ENCODE assay signal across 22 cellular contexts in the genomic region with DNA sequence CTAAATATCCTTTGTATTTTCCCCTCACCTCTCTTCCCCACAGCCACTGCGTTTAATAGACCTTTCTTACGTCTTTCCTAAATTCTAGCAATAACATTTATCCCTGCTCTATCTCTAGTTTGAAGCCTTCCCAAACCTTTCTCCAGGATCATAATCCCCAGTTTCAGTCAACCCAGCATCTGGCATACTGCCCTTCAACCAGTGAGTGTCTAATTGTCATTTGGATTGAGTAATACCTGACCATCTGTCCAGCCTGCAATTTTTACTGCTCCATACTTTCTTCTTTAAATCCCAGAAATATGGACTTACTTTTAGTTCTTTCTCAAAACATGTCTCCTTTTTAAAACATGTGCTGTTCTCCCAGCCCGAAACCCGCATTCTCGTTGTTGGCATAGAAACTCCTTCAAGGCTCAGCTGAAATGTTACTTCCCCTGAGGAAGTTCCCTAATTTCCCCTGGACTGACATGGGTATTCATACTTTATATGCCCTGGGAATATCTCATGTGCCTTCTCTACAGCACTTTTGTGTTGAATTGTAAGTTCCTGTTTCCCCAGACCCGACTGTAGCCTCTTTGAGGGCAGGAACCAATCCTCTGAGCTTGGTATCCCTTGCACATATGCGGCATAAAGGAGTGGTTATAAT.
DNase-seq lines count a peak whose midpoint lies in the region; ATAC-seq and TF ChIP-seq lines count a peak whose summit lies in the region.
"Had no signal": no experiment of that assay in that cellular context is flagged by ENCODE, and none has a peak within 500 bp of the region (broad histone marks: within the 10 kb centered on the region; RNA-seq: fewer than 3 reads in every experiment).

No MANE protein-coding gene starts in this region.

- H3K36me3 ChIP-seq in breast epithelium (no peaks in the 10 kb centered on the region), upper lobe of right lung (no peaks in the 10 kb centered on the region)
- H3K36me3 ChIP-seq: adrenal gland, ovary, sigmoid colon, SJSA1 had no signal

- H3K4me1 ChIP-seq in breast epithelium: peaks cover 0 to 9% of the 10 kb centered on the region in 2 donors
- peaks cover 9% of the 10 kb centered on the region for H3K4me1 ChIP-seq in upper lobe of right lung

- H3K27ac Mint-ChIP-seq in MCF 10A (ENCODE audit: low read depth, unreplicated experiment): no peak overlapping the region
- no peak overlapping the region for H3K27ac Mint-ChIP-seq in stimulated activated naive B cell treated with anti-CD40 and anti-IgM and Interleukin-4, amounts not matched to agents 10 μg/mL and 1 μg/mL and 100 μg/mL, for 72 hours
- H3K27ac Mint-ChIP-seq in natural killer cell: no peak overlapping the region
- H3K27ac Mint-ChIP-seq: stimulated activated naive CD8-positive, alpha-beta T cell treated with anti-CD3 and anti-CD28 coated beads, Interleukin-15, Interleukin-2, amounts not matched to agents 100 ng/mL and 50 ng/mL, for 24 hours had no signal

- H3K4me3 Mint-ChIP-seq in MCF 10A (ENCODE audit: unreplicated experiment): no peak overlapping the region
- H3K4me3 Mint-ChIP-seq in stimulated activated naive B cell treated with anti-CD40 and anti-IgM and Interleukin-4, amounts not matched to agents 10 μg/mL and 1 μg/mL and 100 μg/mL, for 72 hours: no peak overlapping the region
- no peak overlapping the region for H3K4me3 Mint-ChIP-seq in natural killer cell
- H3K4me3 Mint-ChIP-seq: naive B cell; stimulated activated naive CD8-positive, alpha-beta T cell treated with anti-CD3 and anti-CD28 coated beads, Interleukin-15, Interleukin-2, amounts not matched to agents 100 ng/mL and 50 ng/mL, for 24 hours had no signal

- no peak for TF ChIP-seq POLR2A in breast epithelium (IDR thresholded peaks at IDR 0.05)

- DNase-seq in MCF 10A (ENCODE audit: unreplicated experiment): peak; percentile 70
- DNase-seq in breast epithelium (ENCODE audit: low spot score in 2 of 2): no peak
- peak; percentile 81 for DNase-seq in NCI-H82 (lab: John Stamatoyannopoulos, UW)
- peak; percentile 49 for DNase-seq in dermis blood vessel endothelial cell
- no peak for DNase-seq in upper lobe of right lung
- DNase-seq in stimulated activated naive B cell treated with anti-CD40 and anti-IgM and Interleukin-4, amounts not matched to agents 10 μg/mL and 1 μg/mL and 100 μg/mL, for 72 hours: no peak
- DNase-seq in natural killer cell: no peak
- no peak for DNase-seq in NOMO-1 treated with dmso at 0.1 percent for 144 hours (lab: John Stamatoyannopoulos, UW; ENCODE audit: unreplicated experiment)
- DNase-seq: activated effector memory CD4-positive, alpha-beta T cell treated with anti-CD3 and anti-CD28 coated beads, Interleukin-2, amount 50 U/mL, for 16 hours; DMS79; effector CD8-positive, alpha-beta T cell; islet precursor cell; naive B cell; NCI-H1417 treated with DMSO at 0.1 percent for 48 hours; OCI-M1; ovary; sigmoid colon had no signal

- H3K27me3 Mint-ChIP-seq in MCF 10A (ENCODE audit: insufficient read depth, unreplicated experiment) (no peaks in the 10 kb centered on the region), natural killer cell (ENCODE audit: low read depth in 2 of 2) (peaks cover 16 to 36% of the 10 kb centered on the region in 2 donors)
- H3K27me3 Mint-ChIP-seq in stimulated activated naive B cell treated with anti-CD40 and anti-IgM and Interleukin-4, amounts not matched to agents 10 μg/mL and 1 μg/mL and 100 μg/mL, for 72 hours: peaks cover 5 to 7% of the 10 kb centered on the region in 2 donors

- POLR2A ChIA-PET in MCF 10A (lab: Yijun Ruan, JAX): interaction anchor here (3.5 to 5.5 kb wide), 2 partner anchors 66 to 449 kb away, joined by 12 to 44 read pairs; a partner anchor contains a TSS

- ATAC-seq in upper lobe of right lung (peak; percentile 48), natural killer cell (no peak)
- ATAC-seq in stimulated activated naive B cell treated with anti-CD40 and anti-IgM and Interleukin-4, amounts not matched to agents 10 μg/mL and 1 μg/mL and 100 μg/mL, for 72 hours (replicated peaks): no peak
- ATAC-seq: A549; activated CD4-positive, CD25-positive, alpha-beta regulatory T cell treated with anti-CD3 and anti-CD28 coated beads, Interleukin-2, amount 50 U/mL, for 24 hours had no signal

- H3K4me3 ChIP-seq in breast epithelium: no peak overlapping the region
- no peak overlapping the region for H3K4me3 ChIP-seq in upper lobe of right lung
- H3K4me3 ChIP-seq: A549, adrenal gland, ovary, sigmoid colon, SJSA1 had no signal

- H3K9me3 Mint-ChIP-seq in MCF 10A (ENCODE audit: unreplicated experiment): no peaks in the 10 kb centered on the region
- H3K9me3 Mint-ChIP-seq in stimulated activated naive B cell treated with anti-CD40 and anti-IgM and Interleukin-4, amounts not matched to agents 10 μg/mL and 1 μg/mL and 100 μg/mL, for 72 hours: no peaks in the 10 kb centered on the region
- H3K9me3 Mint-ChIP-seq in natural killer cell: no peaks in the 10 kb centered on the region
- H3K9me3 Mint-ChIP-seq: naive B cell; stimulated activated naive CD8-positive, alpha-beta T cell treated with anti-CD3 and anti-CD28 coated beads, Interleukin-15, Interleukin-2, amounts not matched to agents 100 ng/mL and 50 ng/mL, for 24 hours had no signal

- intact Hi-C loops in MCF 10A (cut with micrococcal nuclease) (loop anchor here (10.0 kb wide), 1 partner anchor 250 kb away; no protein-coding TSS in a partner anchor), breast epithelium (cut with DNase I; ENCODE audit: low total_unique reads) (loop anchor here (5.0 kb wide), 1 partner anchor 453 kb away; no protein-coding TSS in a partner anchor), upper lobe of right lung (cut with DNase I) (loop anchor here (5.0 kb wide), 1 partner anchor 443 kb away; no protein-coding TSS in a partner anchor), natural killer cell (cut with micrococcal nuclease) (loop anchor here (5.0 kb wide), 1 partner anchor 743 kb away; no protein-coding TSS in a partner anchor)

- H3K27me3 ChIP-seq in breast epithelium (no peaks in the 10 kb centered on the region), upper lobe of right lung (no peaks in the 10 kb centered on the region)
- H3K27me3 ChIP-seq: adrenal gland, ovary, sigmoid colon, SJSA1 had no signal

- peaks cover 25% of the 10 kb centered on the region for H3K4me1 Mint-ChIP-seq in MCF 10A (ENCODE audit: insufficient read depth, unreplicated experiment)
- peaks cover 15 to 25% of the 10 kb centered on the region in 2 donors for H3K4me1 Mint-ChIP-seq in stimulated activated naive B cell treated with anti-CD40 and anti-IgM and Interleukin-4, amounts not matched to agents 10 μg/mL and 1 μg/mL and 100 μg/mL, for 72 hours
- H3K4me1 Mint-ChIP-seq in natural killer cell: no peaks in the 10 kb centered on the region

- CTCF ChIA-PET in MCF 10A (lab: Yijun Ruan, JAX): interaction anchor here (0.6 to 12.1 kb wide), 4 partner anchors 38 to 449 kb away, joined by 3 to 259 read pairs (median 4); no protein-coding TSS in a partner anchor

- no peaks in the 10 kb centered on the region for H3K36me3 Mint-ChIP-seq in MCF 10A (ENCODE audit: insufficient read depth, unreplicated experiment)
- H3K36me3 Mint-ChIP-seq in stimulated activated naive B cell treated with anti-CD40 and anti-IgM and Interleukin-4, amounts not matched to agents 10 μg/mL and 1 μg/mL and 100 μg/mL, for 72 hours: no peaks in the 10 kb centered on the region
- no peaks in the 10 kb centered on the region for H3K36me3 Mint-ChIP-seq in natural killer cell
- H3K36me3 Mint-ChIP-seq: naive B cell had no signal

- no peak overlapping the region for H3K27ac ChIP-seq in breast epithelium
- H3K27ac ChIP-seq in upper lobe of right lung: no peak overlapping the region
- H3K27ac ChIP-seq: A549, adrenal gland, ovary, sigmoid colon, SJSA1 had no signal

- TF ChIP-seq CTCF in MCF 10A (IDR thresholded peaks at IDR 0.05; ENCODE audit: unreplicated experiment) (no peak), breast epithelium (IDR thresholded peaks at IDR 0.05) (no peak), upper lobe of right lung (IDR thresholded peaks at IDR 0.05) (no peak), natural killer cell (IDR thresholded peaks at IDR 0.05) (no peak)

- H3K9me3 ChIP-seq in breast epithelium (no peaks in the 10 kb centered on the region), upper lobe of right lung (no peaks in the 10 kb centered on the region)
- H3K9me3 ChIP-seq: A549, adrenal gland, ovary, sigmoid colon, SJSA1 had no signal

- BruUV-seq in MCF 10A (replicated peaks; lab: Mats Ljungman, UMichigan): no TSS peak

Comparison
In these comparisons a context has a peak if more than half of its experiments do, and no peak if none do; other contexts are left out.
1. DNase-seq: peak in MCF 10A (single experiment), NCI-H82 (single experiment) and dermis blood vessel endothelial cell (single experiment); none in breast epithelium (0 of 2), upper lobe of right lung (single experiment), stimulated activated naive B cell treated with anti-CD40 and anti-IgM and Interleukin-4, amounts not matched to agents 10 μg/mL and 1 μg/mL and 100 μg/mL, for 72 hours (single experiment), natural killer cell (single experiment) and NOMO-1 treated with dmso at 0.1 percent for 144 hours (single experiment).